ENCODE assay signal across 1 cellular context in genomic region chr20:45853484-45853883, GRCh38.
TF ChIP-seq lines count a peak whose summit lies in the region.

No MANE protein-coding gene starts in this region.

TF ChIP-seq in H1, 55 proteins besides CTCF, POLR2A, EP300 and RAD21:
- TF ChIP-seq SP1 (IDR thresholded peaks at IDR 0.05; ENCODE audit: low read depth, low read length) (0 out of 2 replicates have a peak, but pooled peaks have one; percentile 52), SAP30 (IDR thresholded peaks at IDR 0.05; ENCODE audit: insufficient read depth, insufficient replicate concordance, low read length) (no peak), EGR1 (IDR thresholded peaks at IDR 0.05; ENCODE audit: borderline replicate concordance, low read depth, low read length) (peak; percentile 84; the same call in 1 of the 2 replicates), NANOG (IDR thresholded peaks at IDR 0.05; ENCODE audit: insufficient read depth, low read depth, low read length, poor library complexity, severe bottlenecking) (peak; percentile 88), CHD7 (IDR thresholded peaks at IDR 0.05; ENCODE audit: insufficient replicate concordance, low read length) (peak; percentile 82)
